In genomic region chr12:48105321-48105866, GRCh38 we compare ENCODE assay signal across 8 cellular contexts. TPM values are rescaled to one million over a fixed set of nuclear protein-coding genes. Genes with fewer than 3 reads are reported as not detected.
DNase-seq lines count a peak whose midpoint lies in the region; ATAC-seq and TF ChIP-seq lines count a peak whose summit lies in the region.

No MANE protein-coding gene starts in this region.

- peak; percentile 22 for ATAC-seq in HG02870 (IDR thresholded peaks at IDR 0.05; ENCODE audit: unreplicated experiment)

- peak overlapping the region; percentile 84 to 91 for H3K4me3 ChIP-seq in foreskin fibroblast (ENCODE audit: low read depth in 1 of 2, low read length in 2 of 2)

- DNase-seq in DMS 273 (lab: John Stamatoyannopoulos, UW; ENCODE audit: unreplicated experiment) (peak; percentile 62), DMS 273 treated with DMSO at 0.1 percent for 48 hours (lab: John Stamatoyannopoulos, UW) (no peak), NCI-H69 (lab: John Stamatoyannopoulos, UW) (peak; percentile 68), foreskin fibroblast (no peak), putamen (ENCODE audit: low spot score) (peak; percentile 42), cerebellum (ENCODE audit: low spot score) (no peak)
- DNase-seq in activated T-helper 1 cell treated with anti-CD3 and anti-CD28 coated beads, Interleukin-2, amount 50 U/mL, for 16 hours (ENCODE audit: low read depth in 1 of 2, low spot score in 1 of 2), result peak; percentile 14 to 41

- TF ChIP-seq CTCF in foreskin fibroblast (IDR thresholded peaks at IDR 0.05; ENCODE audit: low read depth, low read length), result no peak

RNA-seq across cellular contexts. Expression of gene SENP1, which starts 0.5 kb away (rescaled TPM):
- 33.0 TPM for total RNA-seq in cerebellum

RNA-seq across cellular contexts. Expression of gene PFKM, which starts 13.8 kb away (rescaled TPM):
- 79.8 TPM for total RNA-seq in cerebellum

RNA-seq across cellular contexts. Expression of gene ASB8, which starts 51.9 kb away (rescaled TPM):
- total RNA-seq in cerebellum, result 24.2 TPM

Comparison
In these comparisons a context has a peak if more than half of its experiments do, and no peak if none do; other contexts are left out.
1. DNase-seq: peak in DMS 273 (single experiment), NCI-H69 (single experiment), activated T-helper 1 cell treated with anti-CD3 and anti-CD28 coated beads, Interleukin-2, amount 50 U/mL, for 16 hours (2 of 2) and putamen (single experiment); none in DMS 273 treated with DMSO at 0.1 percent for 48 hours (single experiment), foreskin fibroblast (0 of 2) and cerebellum (single experiment).